Comparison of ENCODE assay signal across 1 cellular context in the genomic region with DNA sequence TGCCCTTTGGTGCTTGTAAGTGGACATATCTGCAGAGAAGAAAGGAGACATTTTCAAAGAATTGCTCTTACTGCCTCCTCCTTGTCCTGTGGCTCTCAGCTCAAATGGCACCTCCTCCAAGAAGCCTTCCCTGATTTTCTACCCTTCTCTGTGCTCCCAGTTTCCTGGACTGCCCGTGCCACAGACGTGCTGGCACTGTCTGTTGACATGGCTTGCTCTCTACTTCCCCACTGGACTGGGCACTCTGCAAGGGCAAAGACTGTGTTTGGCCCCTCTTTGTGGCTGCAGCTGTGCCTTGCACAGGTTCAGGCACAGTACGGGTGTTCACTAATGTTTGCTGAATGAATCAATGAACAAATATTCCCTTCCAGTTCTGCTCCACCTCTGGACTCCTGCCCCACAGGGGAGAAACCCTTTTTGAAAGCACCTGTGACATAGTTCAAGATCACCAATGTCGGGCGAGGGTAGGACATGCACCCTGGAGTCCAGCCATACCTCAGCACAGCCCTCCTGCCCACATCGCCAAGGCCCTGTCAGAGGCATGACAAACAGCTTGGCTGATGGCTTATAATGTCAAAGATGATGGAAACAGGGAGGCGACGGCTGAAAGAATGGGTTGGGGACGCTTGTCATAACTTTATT.
TF ChIP-seq lines count a peak whose summit lies in the region.

No MANE protein-coding gene starts in this region.

TF ChIP-seq in HepG2, 621 proteins besides CTCF, POLR2A, EP300 and RAD21 (continued from another document and continues in another):
- TF ChIP-seq, protein P1, sequence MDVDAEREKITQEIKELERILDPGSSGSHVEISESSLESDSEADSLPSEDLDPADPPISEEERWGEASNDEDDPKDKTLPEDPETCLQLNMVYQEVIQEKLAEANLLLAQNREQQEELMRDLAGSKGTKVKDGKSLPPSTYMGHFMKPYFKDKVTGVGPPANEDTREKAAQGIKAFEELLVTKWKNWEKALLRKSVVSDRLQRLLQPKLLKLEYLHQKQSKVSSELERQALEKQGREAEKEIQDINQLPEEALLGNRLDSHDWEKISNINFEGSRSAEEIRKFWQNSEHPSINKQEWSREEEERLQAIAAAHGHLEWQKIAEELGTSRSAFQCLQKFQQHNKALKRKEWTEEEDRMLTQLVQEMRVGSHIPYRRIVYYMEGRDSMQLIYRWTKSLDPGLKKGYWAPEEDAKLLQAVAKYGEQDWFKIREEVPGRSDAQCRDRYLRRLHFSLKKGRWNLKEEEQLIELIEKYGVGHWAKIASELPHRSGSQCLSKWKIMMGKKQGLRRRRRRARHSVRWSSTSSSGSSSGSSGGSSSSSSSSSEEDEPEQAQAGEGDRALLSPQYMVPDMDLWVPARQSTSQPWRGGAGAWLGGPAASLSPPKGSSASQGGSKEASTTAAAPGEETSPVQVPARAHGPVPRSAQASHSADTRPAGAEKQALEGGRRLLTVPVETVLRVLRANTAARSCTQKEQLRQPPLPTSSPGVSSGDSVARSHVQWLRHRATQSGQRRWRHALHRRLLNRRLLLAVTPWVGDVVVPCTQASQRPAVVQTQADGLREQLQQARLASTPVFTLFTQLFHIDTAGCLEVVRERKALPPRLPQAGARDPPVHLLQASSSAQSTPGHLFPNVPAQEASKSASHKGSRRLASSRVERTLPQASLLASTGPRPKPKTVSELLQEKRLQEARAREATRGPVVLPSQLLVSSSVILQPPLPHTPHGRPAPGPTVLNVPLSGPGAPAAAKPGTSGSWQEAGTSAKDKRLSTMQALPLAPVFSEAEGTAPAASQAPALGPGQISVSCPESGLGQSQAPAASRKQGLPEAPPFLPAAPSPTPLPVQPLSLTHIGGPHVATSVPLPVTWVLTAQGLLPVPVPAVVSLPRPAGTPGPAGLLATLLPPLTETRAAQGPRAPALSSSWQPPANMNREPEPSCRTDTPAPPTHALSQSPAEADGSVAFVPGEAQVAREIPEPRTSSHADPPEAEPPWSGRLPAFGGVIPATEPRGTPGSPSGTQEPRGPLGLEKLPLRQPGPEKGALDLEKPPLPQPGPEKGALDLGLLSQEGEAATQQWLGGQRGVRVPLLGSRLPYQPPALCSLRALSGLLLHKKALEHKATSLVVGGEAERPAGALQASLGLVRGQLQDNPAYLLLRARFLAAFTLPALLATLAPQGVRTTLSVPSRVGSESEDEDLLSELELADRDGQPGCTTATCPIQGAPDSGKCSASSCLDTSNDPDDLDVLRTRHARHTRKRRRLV (CRISPR knock-in tag; IDR thresholded peaks at IDR 0.05) = no peak
- TF ChIP-seq ZNF746 (CRISPR knock-in tag; IDR thresholded peaks at IDR 0.05) = peak; percentile 27; the same call in 1 of the 2 replicates
- 0 out of 2 replicates have a peak, but pooled peaks have one; percentile 51 for TF ChIP-seq KDM3A (CRISPR knock-in tag; IDR thresholded peaks at IDR 0.05; ENCODE audit: low read depth)
- no peak for TF ChIP-seq HCFC1 (IDR thresholded peaks at IDR 0.05; ENCODE audit: low read depth, low read length)
- no peak for TF ChIP-seq ZNF616 (CRISPR knock-in tag; IDR thresholded peaks at IDR 0.05; ENCODE audit: low read depth)
- TF ChIP-seq ZNF432 (CRISPR knock-in tag; IDR thresholded peaks at IDR 0.05; ENCODE audit: borderline replicate concordance) = no peak
- no peak for TF ChIP-seq BHLHE40 (IDR thresholded peaks at IDR 0.05; ENCODE audit: low read length)
- TF ChIP-seq AKAP8 (CRISPR knock-in tag; IDR thresholded peaks at IDR 0.05) = peak; percentile 60; the same call in 1 of the 2 replicates
- TF ChIP-seq, protein P2, sequence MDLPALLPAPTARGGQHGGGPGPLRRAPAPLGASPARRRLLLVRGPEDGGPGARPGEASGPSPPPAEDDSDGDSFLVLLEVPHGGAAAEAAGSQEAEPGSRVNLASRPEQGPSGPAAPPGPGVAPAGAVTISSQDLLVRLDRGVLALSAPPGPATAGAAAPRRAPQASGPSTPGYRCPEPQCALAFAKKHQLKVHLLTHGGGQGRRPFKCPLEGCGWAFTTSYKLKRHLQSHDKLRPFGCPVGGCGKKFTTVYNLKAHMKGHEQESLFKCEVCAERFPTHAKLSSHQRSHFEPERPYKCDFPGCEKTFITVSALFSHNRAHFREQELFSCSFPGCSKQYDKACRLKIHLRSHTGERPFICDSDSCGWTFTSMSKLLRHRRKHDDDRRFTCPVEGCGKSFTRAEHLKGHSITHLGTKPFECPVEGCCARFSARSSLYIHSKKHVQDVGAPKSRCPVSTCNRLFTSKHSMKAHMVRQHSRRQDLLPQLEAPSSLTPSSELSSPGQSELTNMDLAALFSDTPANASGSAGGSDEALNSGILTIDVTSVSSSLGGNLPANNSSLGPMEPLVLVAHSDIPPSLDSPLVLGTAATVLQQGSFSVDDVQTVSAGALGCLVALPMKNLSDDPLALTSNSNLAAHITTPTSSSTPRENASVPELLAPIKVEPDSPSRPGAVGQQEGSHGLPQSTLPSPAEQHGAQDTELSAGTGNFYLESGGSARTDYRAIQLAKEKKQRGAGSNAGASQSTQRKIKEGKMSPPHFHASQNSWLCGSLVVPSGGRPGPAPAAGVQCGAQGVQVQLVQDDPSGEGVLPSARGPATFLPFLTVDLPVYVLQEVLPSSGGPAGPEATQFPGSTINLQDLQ (CRISPR knock-in tag; IDR thresholded peaks at IDR 0.05) = no peak
- TF ChIP-seq, protein P3, sequence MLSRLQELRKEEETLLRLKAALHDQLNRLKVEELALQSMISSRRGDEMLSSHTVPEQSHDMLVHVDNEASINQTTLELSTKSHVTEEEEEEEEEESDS (CRISPR knock-in tag; IDR thresholded peaks at IDR 0.05; ENCODE audit: borderline replicate concordance) = no peak
- TF ChIP-seq MAF1 (CRISPR knock-in tag; IDR thresholded peaks at IDR 0.05; ENCODE audit: borderline replicate concordance) = no peak
- TF ChIP-seq JUN (CRISPR knock-in tag; IDR thresholded peaks at IDR 0.05) = 0 out of 2 replicates have a peak, but pooled peaks have one; percentile 41
- no peak for TF ChIP-seq CBFB (CRISPR knock-in tag; IDR thresholded peaks at IDR 0.05)
- no peak for TF ChIP-seq ZNF629 (CRISPR knock-in tag; conservative IDR thresholded peaks at IDR 0.05)
- TF ChIP-seq, protein P4, sequence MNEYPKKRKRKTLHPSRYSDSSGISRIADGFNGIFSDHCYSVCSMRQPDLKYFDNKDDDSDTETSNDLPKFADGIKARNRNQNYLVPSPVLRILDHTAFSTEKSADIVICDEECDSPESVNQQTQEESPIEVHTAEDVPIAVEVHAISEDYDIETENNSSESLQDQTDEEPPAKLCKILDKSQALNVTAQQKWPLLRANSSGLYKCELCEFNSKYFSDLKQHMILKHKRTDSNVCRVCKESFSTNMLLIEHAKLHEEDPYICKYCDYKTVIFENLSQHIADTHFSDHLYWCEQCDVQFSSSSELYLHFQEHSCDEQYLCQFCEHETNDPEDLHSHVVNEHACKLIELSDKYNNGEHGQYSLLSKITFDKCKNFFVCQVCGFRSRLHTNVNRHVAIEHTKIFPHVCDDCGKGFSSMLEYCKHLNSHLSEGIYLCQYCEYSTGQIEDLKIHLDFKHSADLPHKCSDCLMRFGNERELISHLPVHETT (CRISPR knock-in tag; conservative IDR thresholded peaks at IDR 0.05) = no peak
- no peak for TF ChIP-seq ZNF260 (CRISPR knock-in tag; IDR thresholded peaks at IDR 0.05; ENCODE audit: borderline replicate concordance, low read depth)
- TF ChIP-seq ZNF441 (CRISPR knock-in tag; IDR thresholded peaks at IDR 0.05; ENCODE audit: borderline replicate concordance) = 0 out of 2 replicates have a peak, but pooled peaks have one; percentile 21
- no peak for TF ChIP-seq MTF1 (CRISPR knock-in tag; IDR thresholded peaks at IDR 0.05)
- TF ChIP-seq SIX4 (CRISPR knock-in tag; IDR thresholded peaks at IDR 0.05) = no peak
- TF ChIP-seq, protein P5, sequence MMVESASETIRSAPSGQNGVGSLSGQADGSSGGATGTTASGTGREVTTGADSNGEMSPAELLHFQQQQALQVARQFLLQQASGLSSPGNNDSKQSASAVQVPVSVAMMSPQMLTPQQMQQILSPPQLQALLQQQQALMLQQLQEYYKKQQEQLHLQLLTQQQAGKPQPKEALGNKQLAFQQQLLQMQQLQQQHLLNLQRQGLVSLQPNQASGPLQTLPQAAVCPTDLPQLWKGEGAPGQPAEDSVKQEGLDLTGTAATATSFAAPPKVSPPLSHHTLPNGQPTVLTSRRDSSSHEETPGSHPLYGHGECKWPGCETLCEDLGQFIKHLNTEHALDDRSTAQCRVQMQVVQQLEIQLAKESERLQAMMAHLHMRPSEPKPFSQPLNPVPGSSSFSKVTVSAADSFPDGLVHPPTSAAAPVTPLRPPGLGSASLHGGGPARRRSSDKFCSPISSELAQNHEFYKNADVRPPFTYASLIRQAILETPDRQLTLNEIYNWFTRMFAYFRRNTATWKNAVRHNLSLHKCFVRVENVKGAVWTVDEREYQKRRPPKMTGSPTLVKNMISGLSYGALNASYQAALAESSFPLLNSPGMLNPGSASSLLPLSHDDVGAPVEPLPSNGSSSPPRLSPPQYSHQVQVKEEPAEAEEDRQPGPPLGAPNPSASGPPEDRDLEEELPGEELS (CRISPR knock-in tag; IDR thresholded peaks at IDR 0.05) = no peak
- TF ChIP-seq KLF6 (CRISPR knock-in tag; IDR thresholded peaks at IDR 0.05) = no peak
- TF ChIP-seq ZNF24 (IDR thresholded peaks at IDR 0.05) = no peak
- TF ChIP-seq ZNF775 (CRISPR knock-in tag; IDR thresholded peaks at IDR 0.05; ENCODE audit: borderline replicate concordance) = no peak
- TF ChIP-seq ZBTB38 (CRISPR knock-in tag; IDR thresholded peaks at IDR 0.05) = no peak
- 0 out of 2 replicates have a peak, but pooled peaks have one; percentile 6 for TF ChIP-seq ZNF703 (CRISPR knock-in tag; IDR thresholded peaks at IDR 0.05; ENCODE audit: borderline replicate concordance)
- TF ChIP-seq ZNF781 (CRISPR knock-in tag; IDR thresholded peaks at IDR 0.05; ENCODE audit: borderline replicate concordance, not compliant biosample characterization) = no peak
- TF ChIP-seq, protein P6, sequence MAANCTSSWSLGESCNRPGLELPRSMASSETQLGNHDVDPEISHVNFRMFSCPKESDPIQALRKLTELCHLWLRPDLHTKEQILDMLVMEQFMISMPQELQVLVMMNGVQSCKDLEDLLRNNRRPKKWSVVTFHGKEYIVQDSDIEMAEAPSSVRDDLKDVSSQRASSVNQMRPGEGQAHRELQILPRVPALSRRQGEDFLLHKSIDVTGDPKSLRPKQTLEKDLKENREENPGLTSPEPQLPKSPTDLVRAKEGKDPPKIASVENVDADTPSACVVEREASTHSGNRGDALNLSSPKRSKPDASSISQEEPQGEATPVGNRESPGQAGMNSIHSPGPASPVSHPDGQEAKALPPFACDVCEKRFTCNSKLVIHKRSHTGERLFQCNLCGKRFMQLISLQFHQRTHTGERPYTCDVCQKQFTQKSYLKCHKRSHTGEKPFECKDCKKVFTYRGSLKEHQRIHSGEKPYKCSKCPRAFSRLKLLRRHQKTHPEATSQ (CRISPR knock-in tag; IDR thresholded peaks at IDR 0.05; ENCODE audit: borderline replicate concordance) = no peak
- TF ChIP-seq, protein P7, sequence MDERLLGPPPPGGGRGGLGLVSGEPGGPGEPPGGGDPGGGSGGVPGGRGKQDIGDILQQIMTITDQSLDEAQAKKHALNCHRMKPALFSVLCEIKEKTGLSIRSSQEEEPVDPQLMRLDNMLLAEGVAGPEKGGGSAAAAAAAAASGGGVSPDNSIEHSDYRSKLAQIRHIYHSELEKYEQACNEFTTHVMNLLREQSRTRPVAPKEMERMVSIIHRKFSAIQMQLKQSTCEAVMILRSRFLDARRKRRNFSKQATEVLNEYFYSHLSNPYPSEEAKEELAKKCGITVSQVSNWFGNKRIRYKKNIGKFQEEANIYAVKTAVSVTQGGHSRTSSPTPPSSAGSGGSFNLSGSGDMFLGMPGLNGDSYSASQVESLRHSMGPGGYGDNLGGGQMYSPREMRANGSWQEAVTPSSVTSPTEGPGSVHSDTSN (CRISPR knock-in tag; IDR thresholded peaks at IDR 0.05) = no peak
- TF ChIP-seq, protein P8, sequence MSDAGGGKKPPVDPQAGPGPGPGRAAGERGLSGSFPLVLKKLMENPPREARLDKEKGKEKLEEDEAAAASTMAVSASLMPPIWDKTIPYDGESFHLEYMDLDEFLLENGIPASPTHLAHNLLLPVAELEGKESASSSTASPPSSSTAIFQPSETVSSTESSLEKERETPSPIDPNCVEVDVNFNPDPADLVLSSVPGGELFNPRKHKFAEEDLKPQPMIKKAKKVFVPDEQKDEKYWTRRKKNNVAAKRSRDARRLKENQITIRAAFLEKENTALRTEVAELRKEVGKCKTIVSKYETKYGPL (CRISPR knock-in tag; IDR thresholded peaks at IDR 0.05) = no peak
- TF ChIP-seq NFIB (CRISPR knock-in tag; IDR thresholded peaks at IDR 0.05; ENCODE audit: borderline replicate concordance) = no peak
- no peak for TF ChIP-seq ZNF761 (CRISPR knock-in tag; conservative IDR thresholded peaks at IDR 0.05)
- no peak for TF ChIP-seq ZNF790 (CRISPR knock-in tag; IDR thresholded peaks at IDR 0.05; ENCODE audit: borderline replicate concordance)
- TF ChIP-seq KDM2A (CRISPR knock-in tag; IDR thresholded peaks at IDR 0.05; ENCODE audit: borderline replicate concordance, low read depth) = no peak
- TF ChIP-seq, protein P9, sequence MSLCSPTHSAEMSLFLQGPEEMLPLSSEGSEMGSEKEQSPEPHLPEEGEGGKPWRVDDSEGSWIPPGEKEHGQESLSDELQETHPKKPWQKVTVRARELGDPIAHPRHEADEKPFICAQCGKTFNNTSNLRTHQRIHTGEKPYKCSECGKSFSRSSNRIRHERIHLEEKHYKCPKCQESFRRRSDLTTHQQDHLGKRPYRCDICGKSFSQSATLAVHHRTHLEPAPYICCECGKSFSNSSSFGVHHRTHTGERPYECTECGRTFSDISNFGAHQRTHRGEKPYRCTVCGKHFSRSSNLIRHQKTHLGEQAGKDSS (CRISPR knock-in tag; IDR thresholded peaks at IDR 0.05; ENCODE audit: borderline replicate concordance, low read depth) = no peak
- no peak for TF ChIP-seq NFIC (IDR thresholded peaks at IDR 0.05; ENCODE audit: low read length)
- no peak; the same call in 1 of the 2 replicates for TF ChIP-seq PHF8 (CRISPR knock-in tag; IDR thresholded peaks at IDR 0.05)
- TF ChIP-seq ZSCAN21 (CRISPR knock-in tag; IDR thresholded peaks at IDR 0.05; ENCODE audit: borderline replicate concordance) = no peak; the same call in 1 of the 2 replicates
- no peak for TF ChIP-seq TAF1 (CRISPR knock-in tag; IDR thresholded peaks at IDR 0.05)
- TF ChIP-seq, protein P10, sequence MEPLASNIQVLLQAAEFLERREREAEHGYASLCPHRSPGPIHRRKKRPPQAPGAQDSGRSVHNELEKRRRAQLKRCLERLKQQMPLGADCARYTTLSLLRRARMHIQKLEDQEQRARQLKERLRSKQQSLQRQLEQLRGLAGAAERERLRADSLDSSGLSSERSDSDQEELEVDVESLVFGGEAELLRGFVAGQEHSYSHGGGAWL (CRISPR knock-in tag; IDR thresholded peaks at IDR 0.05) = peak; percentile 27; the same call in 1 of the 2 replicates
- 0 out of 2 replicates have a peak, but pooled peaks have one; percentile 37 for TF ChIP-seq ZNF589 (CRISPR knock-in tag; conservative IDR thresholded peaks at IDR 0.05)
- TF ChIP-seq, protein P11, sequence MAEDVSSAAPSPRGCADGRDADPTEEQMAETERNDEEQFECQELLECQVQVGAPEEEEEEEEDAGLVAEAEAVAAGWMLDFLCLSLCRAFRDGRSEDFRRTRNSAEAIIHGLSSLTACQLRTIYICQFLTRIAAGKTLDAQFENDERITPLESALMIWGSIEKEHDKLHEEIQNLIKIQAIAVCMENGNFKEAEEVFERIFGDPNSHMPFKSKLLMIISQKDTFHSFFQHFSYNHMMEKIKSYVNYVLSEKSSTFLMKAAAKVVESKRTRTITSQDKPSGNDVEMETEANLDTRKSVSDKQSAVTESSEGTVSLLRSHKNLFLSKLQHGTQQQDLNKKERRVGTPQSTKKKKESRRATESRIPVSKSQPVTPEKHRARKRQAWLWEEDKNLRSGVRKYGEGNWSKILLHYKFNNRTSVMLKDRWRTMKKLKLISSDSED (CRISPR knock-in tag; IDR thresholded peaks at IDR 0.05) = no peak
